In genomic region chr2:224442092-224442999, GRCh38 we compare ENCODE assay signal across 8 cellular contexts. TPM values are rescaled to one million over a fixed set of nuclear protein-coding genes. Genes with fewer than 3 reads are reported as not detected.
DNase-seq lines count a peak whose midpoint lies in the region; ATAC-seq and TF ChIP-seq lines count a peak whose summit lies in the region.

No MANE protein-coding gene starts in this region.

- peaks cover 14% of the 10 kb centered on the region for H3K4me1 ChIP-seq in body of pancreas

- TF ChIP-seq POLR2A in body of pancreas (IDR thresholded peaks at IDR 0.05) (no peak), GM18505 (IDR thresholded peaks at IDR 0.05; ENCODE audit: borderline replicate concordance, extremely low read depth, insufficient read depth, insufficient read length) (no peak)

- H3K27me3 ChIP-seq in body of pancreas, result no peaks in the 10 kb centered on the region

- peak overlapping the region; percentile 35 to 56 for H3K4me3 ChIP-seq in body of pancreas

- ATAC-seq in HG03342 (IDR thresholded peaks at IDR 0.05; ENCODE audit: unreplicated experiment), result peak; percentile 58
- ATAC-seq in body of pancreas, result peak; percentile 62
- ATAC-seq in GM18505 (IDR thresholded peaks at IDR 0.05; ENCODE audit: unreplicated experiment), result no peak
- no peak for ATAC-seq in GM19455 (IDR thresholded peaks at IDR 0.05; ENCODE audit: unreplicated experiment)

- no peaks in the 10 kb centered on the region for H3K9me3 ChIP-seq in body of pancreas

- WGBS in body of pancreas, 2 donors, result 4 to 20% methylated on average over 19 to 55 of the region's 85 CpGs

- DNase-seq in NCI-H1092 treated with DMSO at 0.1 percent for 48 hours (lab: John Stamatoyannopoulos, UW), result peak; percentile 7
- no peak for DNase-seq in NCI-H1092 (lab: John Stamatoyannopoulos, UW)
- peak; percentile 11 to 35 (median 21) for DNase-seq in body of pancreas
- DNase-seq in lung microvascular endothelial cell (ENCODE audit: low read depth in 2 of 2), result peak; percentile 29 to 42
- no peak for DNase-seq in UCSD-AML1 (lab: John Stamatoyannopoulos, UW; ENCODE audit: unreplicated experiment)

- TF ChIP-seq CTCF in body of pancreas (IDR thresholded peaks at IDR 0.05), result no peak

- intact Hi-C loops in body of pancreas (cut with DNase I), result no loop called here

- no peaks in the 10 kb centered on the region for H3K36me3 ChIP-seq in body of pancreas (replicated peaks in 1 of 2; ENCODE audit: insufficient read depth in 1 of 2, low read depth in 2 of 2)

- H3K27ac ChIP-seq in body of pancreas, result no peak overlapping the region

RNA-seq across cellular contexts. Expression of gene FAM124B, which starts 40.4 kb away (rescaled TPM):
- total RNA-seq in body of pancreas, result under 1 TPM in 1 of 2 donors, not detected in 1; 0.78 TPM
- 13.3 and 64.9 TPM in 2 replicates for total RNA-seq in lung microvascular endothelial cell

Comparison
In these comparisons a context has a peak if more than half of its experiments do, and no peak if none do; other contexts are left out.
1. DNase-seq: peak in NCI-H1092 treated with DMSO at 0.1 percent for 48 hours (single experiment), body of pancreas (4 of 4) and lung microvascular endothelial cell (2 of 2); none in NCI-H1092 (single experiment) and UCSD-AML1 (single experiment).
2. ATAC-seq: peak in HG03342 (single experiment) and body of pancreas (single experiment); none in GM18505 (single experiment) and GM19455 (single experiment).